1 cellular context compared by ENCODE assay signal in genomic region chr16:1389762-1390161, GRCh38.
TF ChIP-seq lines count a peak whose summit lies in the region.

No MANE protein-coding gene starts in this region.

TF ChIP-seq in K562, 482 proteins besides CTCF, POLR2A, EP300 and RAD21:
- TF ChIP-seq ZNF24 (IDR thresholded peaks at IDR 0.05) (peak; percentile 88), GABPB2 (CRISPR knock-in tag; conservative IDR thresholded peaks at IDR 0.05) (no peak)
TF ChIP-seq in K562: peak in this region for 1.
